In genomic region chr9:76718166-76718565, GRCh38 we compare ENCODE assay signal across 21 cellular contexts. TPM values are rescaled to one million over a fixed set of nuclear protein-coding genes. Genes with fewer than 3 reads are reported as not detected.
DNase-seq lines count a peak whose midpoint lies in the region; ATAC-seq, FAIRE-seq and TF ChIP-seq lines count a peak whose summit lies in the region.
"Had no signal": no experiment of that assay in that cellular context is flagged by ENCODE, and none has a peak within 500 bp of the region (broad histone marks: within the 10 kb centered on the region; RNA-seq: fewer than 3 reads in every experiment).

No MANE protein-coding gene starts in this region.

- H3K23ac ChIP-seq in H1 (ENCODE audit: insufficient read length) = no peak overlapping the region

- H3K4me1 ChIP-seq in Loucy (ENCODE audit: insufficient read depth, low read length, poor library complexity, severe bottlenecking) = no peaks in the 10 kb centered on the region
- no peaks in the 10 kb centered on the region for H3K4me1 ChIP-seq in H1 (replicated peaks in 1 of 4; ENCODE audit: control insufficient read depth in 3 of 4, insufficient read depth in 4 of 4, low read length in 3 of 4)
- no peaks in the 10 kb centered on the region for H3K4me1 ChIP-seq in gastrocnemius medialis
- H3K4me1 ChIP-seq: colonic mucosa had no signal

- H2AK5ac ChIP-seq in H1 (ENCODE audit: low read depth, low read length) = no peak overlapping the region

- H4K5ac ChIP-seq in H1 (ENCODE audit: insufficient read length, low read depth, low read length) = no peak overlapping the region

- H3K9me3 ChIP-seq in Loucy (ENCODE audit: insufficient read depth, low read depth, low read length) = no peaks in the 10 kb centered on the region
- no peaks in the 10 kb centered on the region for H3K9me3 ChIP-seq in H1 (ENCODE audit: insufficient read depth in 2 of 2, low read depth in 1 of 2, low read length in 1 of 2)
- no peaks in the 10 kb centered on the region for H3K9me3 ChIP-seq in gastrocnemius medialis
- H3K9me3 ChIP-seq: colonic mucosa had no signal

- H3K27me3 Mint-ChIP-seq in nephron progenitor cell (ENCODE audit: low read depth, poor library complexity) = no peaks in the 10 kb centered on the region
- H3K27me3 Mint-ChIP-seq in activated CD4-positive, alpha-beta memory T cell treated with anti-CD3 and anti-CD28 coated beads for 36 hours = peaks cover 19% of the 10 kb centered on the region

- POLR2A ChIA-PET in H1 (lab: Charles Lee; ENCODE audit: partially characterized antibody) = interaction anchor here (1.4 kb wide), 1 partner anchor 14 kb away, joined by 4 read pairs; no protein-coding TSS in a partner anchor
- POLR2A ChIA-PET in activated CD4-positive, alpha-beta memory T cell treated with anti-CD3 and anti-CD28 coated beads for 36 hours (lab: Charles Lee) = no interaction called here

- no peaks in the 10 kb centered on the region for H3K79me1 ChIP-seq in H1 (ENCODE audit: low read depth, low read length)

- intact Hi-C loops in gastrocnemius medialis (cut with DNase I; ENCODE audit: low total_unique reads) = no loop called here
- intact Hi-C loops in activated CD4-positive, alpha-beta memory T cell treated with anti-CD3 and anti-CD28 coated beads for 36 hours (cut with micrococcal nuclease) = no loop called here

- H3K9me2 ChIP-seq in Loucy (replicated peaks; ENCODE audit: low read depth, low read length) = no peaks in the 10 kb centered on the region

- no peak overlapping the region for H4K8ac ChIP-seq in H1 (ENCODE audit: extremely low read depth, insufficient read depth, low read length)

- peaks cover 42% of the 10 kb centered on the region for H3K4me1 Mint-ChIP-seq in nephron progenitor cell
- H3K4me1 Mint-ChIP-seq in activated CD4-positive, alpha-beta memory T cell treated with anti-CD3 and anti-CD28 coated beads for 36 hours (ENCODE audit: low read depth) = no peaks in the 10 kb centered on the region
- H3K4me1 Mint-ChIP-seq: natural killer cell had no signal

- no peak overlapping the region for H3K4me2 ChIP-seq in Loucy (ENCODE audit: low read depth, low read length, poor library complexity, severe bottlenecking)
- H3K4me2 ChIP-seq in H1 (ENCODE audit: insufficient read depth in 1 of 2, low read depth in 2 of 2, low read length in 2 of 2) = no peak overlapping the region

- H3K4me3 Mint-ChIP-seq in nephron progenitor cell = no peak overlapping the region
- H3K4me3 Mint-ChIP-seq in activated CD4-positive, alpha-beta memory T cell treated with anti-CD3 and anti-CD28 coated beads for 36 hours = no peak overlapping the region
- H3K4me3 Mint-ChIP-seq: activated naive CD4-positive, alpha-beta T cell treated with anti-CD3 and anti-CD28 coated beads for 36 hours; natural killer cell had no signal

- H3F3A ChIP-seq in Loucy (ENCODE audit: low read depth) = no peaks in the 10 kb centered on the region

- no peak overlapping the region for H4K91ac ChIP-seq in H1 (replicated peaks; ENCODE audit: insufficient read length, low read length)

- no peaks in the 10 kb centered on the region for H3K23me2 ChIP-seq in H1 (ENCODE audit: low read depth, low read length)

- 77% methylated on average over 4 of the region's 4 CpGs; no CpG with 5 or more reads in 1 of the 2 experiments for WGBS in H1 (ENCODE audit: extremely low coverage in 1 of 2, insufficient coverage in 1 of 2, insufficient read length in 1 of 2, insufficient replicate concordance in 2 of 2, low coverage in 1 of 2, low lambda C conversion rate in 2 of 2, missing lambda C conversion rate in 1 of 2), 2 experiments

- TF ChIP-seq CTCF in C4-2B (conservative IDR thresholded peaks at IDR 0.05) = 0 out of 2 replicates have a peak, but pooled peaks have one; percentile 9
- TF ChIP-seq CTCF in Loucy (conservative IDR thresholded peaks at IDR 0.05; ENCODE audit: low read length) = peak; percentile 32
- TF ChIP-seq CTCF in H1 (IDR thresholded peaks at IDR 0.05; ENCODE audit: control extremely low read depth in 1 of 3, insufficient read depth in 1 of 3, low read depth in 1 of 3, low read length in 3 of 3) = peak in 2 of 3 experiments; percentile 33 to 48; a peak in 3 of 4 replicates
- TF ChIP-seq CTCF in nephron progenitor cell (IDR thresholded peaks at IDR 0.05) = no peak
- TF ChIP-seq CTCF in gastrocnemius medialis (IDR thresholded peaks at IDR 0.05 in 4 of 5, conservative IDR thresholded peaks at IDR 0.05 in 1 of 5) = no peak

- no peaks in the 10 kb centered on the region for H3K36me3 ChIP-seq in Loucy (ENCODE audit: insufficient read depth, low read length)
- H3K36me3 ChIP-seq in H1 (ENCODE audit: control insufficient read depth in 2 of 4, insufficient read depth in 4 of 4, low read length in 3 of 4) = no peaks in the 10 kb centered on the region
- no peaks in the 10 kb centered on the region for H3K36me3 ChIP-seq in gastrocnemius medialis
- H3K36me3 ChIP-seq: colonic mucosa had no signal

- ATAC-seq in gastrocnemius medialis = no peak
- ATAC-seq: HepG2, natural killer cell had no signal

- H2BK5ac ChIP-seq in H1 (ENCODE audit: low read depth, low read length) = no peak overlapping the region

- H3K36me3 Mint-ChIP-seq in nephron progenitor cell (ENCODE audit: low read depth) = no peaks in the 10 kb centered on the region
- H3K36me3 Mint-ChIP-seq in activated CD4-positive, alpha-beta memory T cell treated with anti-CD3 and anti-CD28 coated beads for 36 hours = no peaks in the 10 kb centered on the region
- H3K36me3 Mint-ChIP-seq: natural killer cell had no signal

- no peak overlapping the region for H3K56ac ChIP-seq in H1 (replicated peaks; ENCODE audit: insufficient read length, low read depth, low read length)

- H2BK12ac ChIP-seq in H1 (ENCODE audit: low read depth, low read length) = no peak overlapping the region

- TF ChIP-seq RAD21 in H1 (IDR thresholded peaks at IDR 0.05 in 1 of 2, conservative IDR thresholded peaks at IDR 0.05 in 1 of 2; ENCODE audit: low read depth in 2 of 2, low read length in 2 of 2) = peak; percentile 28 to 36

- no peak overlapping the region for H2BK120ac ChIP-seq in H1 (replicated peaks; ENCODE audit: low read depth, low read length)

- no peaks in the 10 kb centered on the region for H3K79me2 ChIP-seq in Loucy (ENCODE audit: insufficient read depth, low read length)
- H3K79me2 ChIP-seq in H1 (ENCODE audit: control insufficient read depth in 1 of 2, insufficient read depth in 2 of 2, low read length in 2 of 2) = no peaks in the 10 kb centered on the region

- H3K9me3 Mint-ChIP-seq in nephron progenitor cell = no peaks in the 10 kb centered on the region
- no peaks in the 10 kb centered on the region for H3K9me3 Mint-ChIP-seq in activated CD4-positive, alpha-beta memory T cell treated with anti-CD3 and anti-CD28 coated beads for 36 hours
- H3K9me3 Mint-ChIP-seq: activated naive CD4-positive, alpha-beta T cell treated with anti-CD3 and anti-CD28 coated beads for 36 hours; natural killer cell had no signal

- H3K27ac ChIP-seq in C4-2B = no peak overlapping the region
- no peak overlapping the region for H3K27ac ChIP-seq in H1 (ENCODE audit: low read depth, low read length)
- H3K27ac ChIP-seq in gastrocnemius medialis = no peak overlapping the region
- H3K27ac ChIP-seq: colonic mucosa had no signal

- in situ Hi-C loops in gastrocnemius medialis (cut with MboI; ENCODE audit: low sequenced_read_pairs in 4 of 4) = no loop called here

- no peak overlapping the region for H2BK20ac ChIP-seq in H1 (ENCODE audit: low read length)

- no peak overlapping the region for H3K9ac ChIP-seq in Loucy (ENCODE audit: low read depth, low read length, poor library complexity, severe bottlenecking)
- no peak overlapping the region for H3K9ac ChIP-seq in H1 (replicated peaks in 1 of 4; ENCODE audit: extremely low read depth in 1 of 4, low read depth in 3 of 4, low read length in 3 of 4)

- no peaks in the 10 kb centered on the region for H4K20me1 ChIP-seq in Loucy (ENCODE audit: insufficient read depth, low read length, poor library complexity, severe bottlenecking)
- no peaks in the 10 kb centered on the region for H4K20me1 ChIP-seq in H1 (replicated peaks in 1 of 2; ENCODE audit: control insufficient read depth in 1 of 2, insufficient read depth in 2 of 2, low read length in 2 of 2)

- H3K27me3 ChIP-seq in Loucy (ENCODE audit: insufficient read depth, low read length, poor library complexity, severe bottlenecking) (no peaks in the 10 kb centered on the region), H1 (replicated peaks in 1 of 4; ENCODE audit: control insufficient read depth in 3 of 4, extremely low read depth in 1 of 4, insufficient read depth in 3 of 4, low read length in 3 of 4) (no peaks in the 10 kb centered on the region), gastrocnemius medialis (no peaks in the 10 kb centered on the region)
- H3K27me3 ChIP-seq: colonic mucosa had no signal

- H2BK15ac ChIP-seq in H1 (ENCODE audit: low read length) = no peak overlapping the region

- H3K4me3 ChIP-seq in Loucy (ENCODE audit: low read length, poor library complexity, severe bottlenecking) (no peak overlapping the region), H1 (ENCODE audit: extremely low read depth in 1 of 4, insufficient read depth in 2 of 4, low read depth in 3 of 4, low read length in 4 of 4) (no peak overlapping the region), gastrocnemius medialis (no peak overlapping the region)
- H3K4me3 ChIP-seq: colonic mucosa had no signal

- CTCF ChIA-PET in H1 (lab: Charles Lee; ENCODE audit: partially characterized antibody) = interaction anchor here (1.2 to 2.9 kb wide), 4 partner anchors 14 to 51 kb away, joined by 3 to 12 read pairs (median 5); no protein-coding TSS in a partner anchor
- CTCF ChIA-PET in activated CD4-positive, alpha-beta memory T cell treated with anti-CD3 and anti-CD28 coated beads for 36 hours (lab: Charles Lee) = interaction anchor here (0.7 kb wide), 1 partner anchor 285 kb away, joined by 3 read pairs; no protein-coding TSS in a partner anchor

- TF ChIP-seq EP300 in H1 (IDR thresholded peaks at IDR 0.05; ENCODE audit: borderline replicate concordance in 1 of 2, low read depth in 2 of 2, low read length in 2 of 2) = no peak

- peak; percentile 72 for FAIRE-seq in H1 (lab: Jason Lieb, UNC)
- FAIRE-seq: frontal cortex, HepG2, TTC549, urothelium cell line had no signal

- H3K14ac ChIP-seq in H1 (ENCODE audit: insufficient read length) = no peak overlapping the region

- H2AFZ ChIP-seq in Loucy (ENCODE audit: low read length) = no peak overlapping the region
- peak overlapping the region; percentile 68; the same call in 1 of the 2 replicates for H2AFZ ChIP-seq in H1 (ENCODE audit: low read length)

- no peak overlapping the region for H3K4ac ChIP-seq in H1 (replicated peaks; ENCODE audit: insufficient read length, low read depth, low read length)

- H3K27ac Mint-ChIP-seq in nephron progenitor cell = peak overlapping the region; percentile 21
- no peak overlapping the region for H3K27ac Mint-ChIP-seq in activated CD4-positive, alpha-beta memory T cell treated with anti-CD3 and anti-CD28 coated beads for 36 hours
- H3K27ac Mint-ChIP-seq: activated naive CD4-positive, alpha-beta T cell treated with anti-CD3 and anti-CD28 coated beads for 36 hours; natural killer cell had no signal

- H3K18ac ChIP-seq in H1 (ENCODE audit: extremely low read depth, low read length) = no peak overlapping the region

- TF ChIP-seq POLR2A in H1 (IDR thresholded peaks at IDR 0.05; ENCODE audit: control extremely low read depth in 1 of 2, low read depth in 2 of 2, low read length in 2 of 2) (no peak), gastrocnemius medialis (IDR thresholded peaks at IDR 0.05) (no peak)

- peak in 1 of 2 experiments; percentile 19 for DNase-seq in H1 (ENCODE audit: low read depth in 1 of 2, low spot score in 2 of 2)
- DNase-seq in nephron progenitor cell = no peak
- no peak for DNase-seq in gastrocnemius medialis
- DNase-seq in RPMI8226 = no peak
- DNase-seq in ecto neural progenitor cell (ENCODE audit: low spot score) = no peak
- no peak for DNase-seq in activated CD4-positive, alpha-beta memory T cell treated with anti-CD3 and anti-CD28 coated beads for 36 hours
- DNase-seq: activated naive CD4-positive, alpha-beta T cell treated with anti-CD3 and anti-CD28 coated beads for 36 hours; activated T-cell treated with anti-CD3 and anti-CD28 coated beads, Interleukin-2, amount 50 U/mL, for 1 hour; colonic mucosa; natural killer cell; NCI-H2081 treated with DMSO at 0.1 percent for 48 hours; stimulated activated CD4-positive, alpha-beta T cell treated with anti-CD3 and anti-CD28 coated beads, Interleukin-15, amount 100 ng/mL, for 24 hours; stimulated activated naive CD4-positive, alpha-beta T cell treated with Interleukin-2 at 50 U/mL for 16 hours had no signal

RNA-seq across cellular contexts. Expression of gene PCA3, which starts 46.1 kb away (rescaled TPM):
- total RNA-seq in H1 (2021; fragmentation: NEBNext Ultra II Directional; extraction: Animal tissue kit (Norgen Biotek cat#: 25700)) = not detected in 2 replicates
- not detected in 2 replicates for polyA plus RNA-seq in H1 (2011; rRNA removed)
- 0.04 TPM for polyA plus RNA-seq in H1 (2011; cell fraction: cytosol; rRNA removed)
- polyA plus RNA-seq in H1 (2011; cell fraction: nucleus; rRNA removed) = not detected
- polyA plus RNA-seq in H1 (2012, experiment 1 of 2) = 0.74 to 1.0 TPM (median 0.93 TPM) in 3 of 4 replicates, not detected in the other
- not detected for polyA plus RNA-seq in H1 (2012, experiment 2 of 2)
- not detected for polyA plus RNA-seq in H1 (2013, experiment 1 of 2)
- polyA plus RNA-seq in H1 (2013, experiment 2 of 2) = not detected
- not detected in 2 replicates for polyA minus RNA-seq in H1 (2011; rRNA and poly(A)+ RNA removed)
- polyA minus RNA-seq in H1 (2011; cell fraction: cytosol; rRNA and poly(A)+ RNA removed) = not detected
- not detected for polyA minus RNA-seq in H1 (2011; cell fraction: nucleus; rRNA and poly(A)+ RNA removed)
- total RNA-seq in gastrocnemius medialis = not detected
- total RNA-seq in activated CD4-positive, alpha-beta memory T cell treated with anti-CD3 and anti-CD28 coated beads for 36 hours = not detected
- total RNA-seq: activated naive CD4-positive, alpha-beta T cell treated with anti-CD3 and anti-CD28 coated beads for 36 hours; colonic mucosa; HepG2; lower leg skin had no signal
- polyA plus RNA-seq: AG04450, HepG2 had no signal

Comparison
In these comparisons a context has a peak if more than half of its experiments do, and no peak if none do; other contexts are left out.
1. CTCF ChIP-seq: peak in C4-2B (single experiment), Loucy (single experiment) and H1 (2 of 3); none in nephron progenitor cell (single experiment) and gastrocnemius medialis (0 of 5).